In the genomic region with DNA sequence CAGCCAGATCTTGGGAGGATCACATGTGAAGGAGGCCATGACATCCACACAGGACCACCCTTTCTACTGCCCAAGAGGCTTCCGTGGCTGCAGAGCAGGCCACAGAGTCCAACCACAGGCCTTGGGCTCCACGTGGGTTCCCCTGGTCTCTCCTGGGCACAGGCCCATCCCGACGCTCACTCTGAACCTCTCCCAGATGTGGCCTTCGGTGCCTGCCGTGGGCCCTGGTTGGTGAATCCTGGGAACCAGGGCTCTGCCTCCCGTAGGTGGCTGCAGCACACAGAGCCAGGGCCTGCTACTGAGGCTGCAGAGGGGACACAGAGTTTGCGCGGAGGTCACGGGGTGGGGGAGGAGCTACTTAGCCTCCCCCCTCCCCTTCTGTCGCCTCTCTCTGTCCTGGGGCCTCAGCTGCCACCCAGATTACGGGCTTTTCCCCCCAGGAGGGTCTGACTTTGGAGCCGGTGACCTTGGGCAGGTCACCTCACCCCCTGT, we compare ENCODE assay signal across 16 cellular contexts. TPM values are rescaled to one million over a fixed set of nuclear protein-coding genes. Genes with fewer than 3 reads are reported as not detected.
A peak's percentile ranks its signal among the peaks of the same experiment; 100 is the strongest.
DNase-seq lines count a peak whose midpoint lies in the region; TF ChIP-seq lines count a peak whose summit lies in the region.
"Had no signal": no experiment of that assay in that cellular context is flagged by ENCODE, and none has a peak within 500 bp of the region (broad histone marks: within the 10 kb centered on the region; RNA-seq: fewer than 3 reads in every experiment).

No MANE protein-coding gene starts in this region.

- H3K4me3 ChIP-seq in A673 (ENCODE audit: low read depth, low read length, poor library complexity, severe bottlenecking) (no peak overlapping the region), WERI-Rb-1 (ENCODE audit: low read depth, low read length) (no peak overlapping the region), hepatocyte (no peak overlapping the region)
- H3K4me3 ChIP-seq: GM23248 had no signal

- H3K4me3 Mint-ChIP-seq in progenitor cell of endocrine pancreas (ENCODE audit: low read depth), result peak overlapping the region; percentile 9
- H3K4me3 Mint-ChIP-seq: B cell; CD4-positive, alpha-beta T cell had no signal

- H3K36me3 Mint-ChIP-seq in progenitor cell of endocrine pancreas (ENCODE audit: insufficient read depth), result peaks cover 3% of the 10 kb centered on the region

- H3K27me3 Mint-ChIP-seq in progenitor cell of endocrine pancreas, result no peaks in the 10 kb centered on the region
- H3K27me3 Mint-ChIP-seq: B cell; CD4-positive, alpha-beta T cell had no signal

- H3K79me2 ChIP-seq in hepatocyte, result peaks cover 18% of the 10 kb centered on the region

- H4K20me1 ChIP-seq in hepatocyte (ENCODE audit: insufficient read depth, poor library complexity, severe bottlenecking), result no peaks in the 10 kb centered on the region

- H3K27ac Mint-ChIP-seq in progenitor cell of endocrine pancreas, result peak overlapping the region; percentile 59
- H3K27ac Mint-ChIP-seq: B cell; CD4-positive, alpha-beta T cell had no signal

- no peaks in the 10 kb centered on the region for H3K9me2 ChIP-seq in hepatocyte (replicated peaks; ENCODE audit: insufficient read depth)

- DNase-seq in A673 (ENCODE audit: low spot score) (no peak), WERI-Rb-1 (peak; percentile 38), hepatocyte (ENCODE audit: low spot score) (peak; percentile 54), progenitor cell of endocrine pancreas (ENCODE audit: low spot score, unreplicated experiment) (no peak), inferior parietal cortex (ENCODE audit: extremely low spot score) (no peak), substantia nigra (lab: John Stamatoyannopoulos, UW) (no peak), DMS114 treated with DMSO at 0.1 percent for 48 hours (lab: John Stamatoyannopoulos, UW; ENCODE audit: unreplicated experiment) (no peak), cerebellar nuclear complex (lab: John Stamatoyannopoulos, UW) (no peak)
- DNase-seq: 8988T; C1 segment of cervical spinal cord; CD4-positive, alpha-beta T cell; COR-L47; GM23248; H7; IMR-90 had no signal

- POLR2A ChIA-PET in A673 (lab: Charles Lee; ENCODE audit: low non-redundant PET), result no interaction called here

- BruUV-seq in A673 (replicated peaks; lab: Mats Ljungman, UMichigan), result no TSS peak

- H3K36me3 ChIP-seq in A673 (ENCODE audit: insufficient read depth, low read length, poor library complexity, severe bottlenecking) (no peaks in the 10 kb centered on the region), WERI-Rb-1 (no peaks in the 10 kb centered on the region), hepatocyte (replicated peaks; ENCODE audit: insufficient read depth, low read depth) (no peaks in the 10 kb centered on the region)

- CTCF ChIA-PET in A673 (lab: Charles Lee), result no interaction called here

- H3K9me3 ChIP-seq in A673 (ENCODE audit: low read depth, low read length, poor library complexity, severe bottlenecking) (no peaks in the 10 kb centered on the region), WERI-Rb-1 (ENCODE audit: severe bottlenecking) (no peaks in the 10 kb centered on the region), hepatocyte (ENCODE audit: low read depth) (no peaks in the 10 kb centered on the region)

- no peaks in the 10 kb centered on the region for H3K9me3 Mint-ChIP-seq in progenitor cell of endocrine pancreas (ENCODE audit: low read depth)
- H3K9me3 Mint-ChIP-seq: CD4-positive, alpha-beta T cell had no signal

- H3K27ac ChIP-seq in A673 (ENCODE audit: low read depth, low read length, poor library complexity, severe bottlenecking) (peak overlapping the region; percentile 23), WERI-Rb-1 (peak overlapping the region; percentile 42), hepatocyte (peak overlapping the region; percentile 96), substantia nigra (ENCODE audit: low read depth, low read length, poor library complexity, severe bottlenecking) (no peak overlapping the region)
- H3K27ac ChIP-seq: GM23248 had no signal

- H3K27me3 ChIP-seq in A673 (replicated peaks; ENCODE audit: insufficient read depth, low read depth, low read length, poor library complexity) (no peaks in the 10 kb centered on the region), WERI-Rb-1 (ENCODE audit: insufficient read depth, low read depth, severe bottlenecking) (no peaks in the 10 kb centered on the region), hepatocyte (no peaks in the 10 kb centered on the region)

- peaks cover 33% of the 10 kb centered on the region for H3K4me1 Mint-ChIP-seq in progenitor cell of endocrine pancreas (ENCODE audit: low read depth)
- H3K4me1 Mint-ChIP-seq: B cell had no signal

- no peak overlapping the region for H2AFZ ChIP-seq in hepatocyte
- H2AFZ ChIP-seq: GM23248 had no signal

- peaks cover 24% of the 10 kb centered on the region for H3K4me1 ChIP-seq in A673 (ENCODE audit: insufficient read depth, low read length, poor library complexity, severe bottlenecking)
- peaks cover 55% of the 10 kb centered on the region for H3K4me1 ChIP-seq in hepatocyte (ENCODE audit: insufficient read depth)

- intact Hi-C loops in A673 (cut with micrococcal nuclease; ENCODE audit: unreplicated experiment), result no loop called here

- TF ChIP-seq CTCF in A673 (conservative IDR thresholded peaks at IDR 0.05; ENCODE audit: low read depth, low read length) (no peak), WERI-Rb-1 (IDR thresholded peaks at IDR 0.05; ENCODE audit: low read depth, low read length) (no peak), hepatocyte (IDR thresholded peaks at IDR 0.05; ENCODE audit: poor library complexity) (no peak), progenitor cell of endocrine pancreas (IDR thresholded peaks at IDR 0.05; ENCODE audit: unreplicated experiment) (no peak)

- H3K4me2 ChIP-seq in hepatocyte, result no peak overlapping the region

- WGBS in hepatocyte (ENCODE audit: low lambda C conversion rate, missing lambda C conversion rate), result 68% methylated on average over 13 of the region's 13 CpGs

RNA-seq across cellular contexts. Expression of a gene that starts 55.3 kb away (rescaled TPM):
- 5.6 and 6.7 TPM in 2 replicates for total RNA-seq in A673 (2021)
- total RNA-seq in hepatocyte, result 3.1 and 4.1 TPM in 2 replicates
- polyA plus RNA-seq in hepatocyte, result 8.3 and 11.9 TPM in 2 replicates
- total RNA-seq in progenitor cell of endocrine pancreas, result 88.5 and 90.6 TPM in 2 replicates

Comparison
In these comparisons a context has a peak if more than half of its experiments do, and no peak if none do; other contexts are left out.
1. DNase-seq: peak in WERI-Rb-1 (single experiment) and hepatocyte (single experiment); none in A673 (single experiment), progenitor cell of endocrine pancreas (single experiment), inferior parietal cortex (single experiment), substantia nigra (0 of 49), DMS114 treated with DMSO at 0.1 percent for 48 hours (single experiment) and cerebellar nuclear complex (0 of 2).
2. RNA of a gene that starts 55.3 kb away (total RNA-seq): 88.5 to 90.6 TPM in progenitor cell of endocrine pancreas; 5.6 to 6.7 TPM in A673 and 3.1 to 4.1 TPM in hepatocyte; every median in the first group is over 10 times any median in the second.